ENCODE assay signal across 22 cellular contexts in genomic region chr1:18157968-18158367, GRCh38. TPM values are rescaled to one million over a fixed set of nuclear protein-coding genes. Genes with fewer than 3 reads are reported as not detected.
DNase-seq lines count a peak whose midpoint lies in the region; ATAC-seq and TF ChIP-seq lines count a peak whose summit lies in the region.
"Had no signal": no experiment of that assay in that cellular context is flagged by ENCODE, and none has a peak within 500 bp of the region (broad histone marks: within the 10 kb centered on the region; RNA-seq: fewer than 3 reads in every experiment).

No MANE protein-coding gene starts in this region.

- H3K4me3 Mint-ChIP-seq in H9: no peak overlapping the region
- no peak overlapping the region for H3K4me3 Mint-ChIP-seq in WTC11
- H3K4me3 Mint-ChIP-seq in glutamatergic neuron (ENCODE audit: unreplicated experiment): no peak overlapping the region
- H3K4me3 Mint-ChIP-seq: CD14-positive monocyte; CD4-positive, alpha-beta T cell; CD8-positive, alpha-beta memory T cell had no signal

- H3K9me3 Mint-ChIP-seq in H9 (no peaks in the 10 kb centered on the region), WTC11 (no peaks in the 10 kb centered on the region), glutamatergic neuron (ENCODE audit: unreplicated experiment) (peaks cover 6% of the 10 kb centered on the region)
- H3K9me3 Mint-ChIP-seq: CD4-positive, alpha-beta T cell; CD8-positive, alpha-beta memory T cell had no signal

- DNase-seq in H9: no peak
- no peak for DNase-seq in WTC11 (ENCODE audit: low spot score)
- no peak for DNase-seq in glutamatergic neuron
- DNase-seq in breast epithelium (ENCODE audit: low spot score in 2 of 2): no peak
- no peak for DNase-seq in hippocampal formation (lab: John Stamatoyannopoulos, UW)
- no peak for DNase-seq in stimulated activated naive CD4-positive, alpha-beta T cell (lab: John Stamatoyannopoulos, UW)
- DNase-seq: 8988T; ACHN; AML-193; BE2C; CD4-positive, alpha-beta T cell; CD8-positive, alpha-beta memory T cell; DMS 273 treated with DMSO at 0.1 percent for 48 hours; DMS79; EL; GDM1; GM23248; HCEC 1CT had no signal

- no peaks in the 10 kb centered on the region; the same call in 1 of the 2 replicates for H3K27me3 Mint-ChIP-seq in H9 (ENCODE audit: low read depth)
- no peaks in the 10 kb centered on the region; the same call in 1 of the 2 replicates for H3K27me3 Mint-ChIP-seq in WTC11 (ENCODE audit: low read depth)
- peaks cover 7% of the 10 kb centered on the region for H3K27me3 Mint-ChIP-seq in glutamatergic neuron (ENCODE audit: unreplicated experiment)

- no peak overlapping the region for H2BK12ac ChIP-seq in H9 (ENCODE audit: insufficient read length, low read depth, low read length)

- H3K27ac ChIP-seq in H9 (ENCODE audit: insufficient read length, low read depth, low read length) (no peak overlapping the region), breast epithelium (no peak overlapping the region)
- H3K27ac ChIP-seq: A549; BLaER1 treated with 17β-estradiol and CSF1 and Interleukin-3, amounts not matched to agents 10 nM and 100 nM; GM23248 had no signal

- no peak overlapping the region for H3K4me3 ChIP-seq in breast epithelium
- H3K4me3 ChIP-seq: A549; BLaER1 treated with 17β-estradiol and CSF1 and Interleukin-3, amounts not matched to agents 10 nM and 100 nM; GM12878; GM23248 had no signal

- H4K91ac ChIP-seq in H9 (ENCODE audit: insufficient read length, low read depth, low read length): no peak overlapping the region

- no peak overlapping the region for H2AFZ ChIP-seq in H9 (ENCODE audit: low read length)
- H2AFZ ChIP-seq: GM23248 had no signal

- H2BK15ac ChIP-seq in H9 (ENCODE audit: low read depth, low read length): no peak overlapping the region

- no peak overlapping the region for H3K23ac ChIP-seq in H9 (ENCODE audit: insufficient read length, low read depth, low read length)

- no peak overlapping the region for H3K27ac Mint-ChIP-seq in H9
- H3K27ac Mint-ChIP-seq in WTC11: no peak overlapping the region
- H3K27ac Mint-ChIP-seq in glutamatergic neuron (ENCODE audit: unreplicated experiment): no peak overlapping the region
- H3K27ac Mint-ChIP-seq: CD4-positive, alpha-beta T cell; CD8-positive, alpha-beta memory T cell had no signal

- H3K4me1 Mint-ChIP-seq in H9 (peaks cover 5 to 16% of the 10 kb centered on the region in 2 experiments; a peak in 3 of 4 replicates), WTC11 (peaks cover 10% of the 10 kb centered on the region), glutamatergic neuron (ENCODE audit: low read depth, unreplicated experiment) (peaks cover 7% of the 10 kb centered on the region)
- H3K4me1 Mint-ChIP-seq: CD8-positive, alpha-beta memory T cell had no signal

- H3K9me3 ChIP-seq in H9 (ENCODE audit: control insufficient read depth, low read depth, low read length): no peaks in the 10 kb centered on the region
- H3K9me3 ChIP-seq in breast epithelium: no peaks in the 10 kb centered on the region
- H3K9me3 ChIP-seq: A549; BE2C; BLaER1 treated with 17β-estradiol and CSF1 and Interleukin-3, amounts not matched to agents 10 nM and 100 nM had no signal

- H3K23me2 ChIP-seq in H9 (ENCODE audit: insufficient read length, low read depth, low read length, poor library complexity, severe bottlenecking): no peaks in the 10 kb centered on the region

- ATAC-seq in WTC11: no peak
- ATAC-seq: A549, GM12878 had no signal

- H3K56ac ChIP-seq in H9 (ENCODE audit: insufficient read length, low read depth, low read length): no peak overlapping the region

- H4K8ac ChIP-seq in H9 (replicated peaks; ENCODE audit: insufficient read length, low read depth, low read length): no peak overlapping the region

- H2AK5ac ChIP-seq in H9 (ENCODE audit: insufficient read length, low read length): no peak overlapping the region

- H3K79me1 ChIP-seq in H9 (ENCODE audit: insufficient read depth, low read depth, low read length, poor library complexity, severe bottlenecking): no peaks in the 10 kb centered on the region

- peaks cover 0 to 5% (median 2%) of the 10 kb centered on the region in 3 experiments; a peak in 4 of 7 replicates for H3K36me3 Mint-ChIP-seq in H9 (ENCODE audit: insufficient read depth in 1 of 3, low read depth in 3 of 3)
- 0 out of 2 replicates have a peak, but pooled peaks cover 2% of the 10 kb centered on the region for H3K36me3 Mint-ChIP-seq in WTC11
- H3K36me3 Mint-ChIP-seq in glutamatergic neuron (ENCODE audit: unreplicated experiment): no peaks in the 10 kb centered on the region
- H3K36me3 Mint-ChIP-seq: CD14-positive monocyte; CD8-positive, alpha-beta memory T cell had no signal

- POLR2A ChIA-PET in WTC11 (lab: Charles Lee): no interaction called here

- H3K4ac ChIP-seq in H9 (ENCODE audit: low read depth, low read length): no peak overlapping the region

- CTCF ChIA-PET in WTC11 (lab: Charles Lee): interaction anchor here (0.7 to 1.2 kb wide), 4 partner anchors 8 to 145 kb away, joined by 3 read pairs; no protein-coding TSS in a partner anchor

- WGBS in H9 (ENCODE audit: extremely low coverage, insufficient read length, low lambda C conversion rate): no CpG with 5 or more reads among the region's 7 CpGs

- H2BK20ac ChIP-seq in H9 (ENCODE audit: low read depth, low read length, poor library complexity, severe bottlenecking): no peak overlapping the region

- no peak for TF ChIP-seq POLR2A in breast epithelium (IDR thresholded peaks at IDR 0.05)

- H3K14ac ChIP-seq in H9 (ENCODE audit: insufficient read depth, low read length): no peak overlapping the region

- intact Hi-C loops in breast epithelium (cut with DNase I; ENCODE audit: low total_unique reads): no loop called here

- TF ChIP-seq CTCF in H9 (conservative IDR thresholded peaks at IDR 0.05): peak; percentile 29; the same call in 1 of the 3 replicates
- no peak for TF ChIP-seq CTCF in WTC11 (IDR thresholded peaks at IDR 0.05)
- peak; percentile 24 for TF ChIP-seq CTCF in glutamatergic neuron (IDR thresholded peaks at IDR 0.05; ENCODE audit: partially characterized antibody, unreplicated experiment)
- no peak for TF ChIP-seq CTCF in breast epithelium (IDR thresholded peaks at IDR 0.05)

- H4K5ac ChIP-seq in H9 (ENCODE audit: insufficient read length, low read depth, low read length): no peak overlapping the region

- H2BK5ac ChIP-seq in H9 (ENCODE audit: insufficient read length, low read length): no peak overlapping the region

- no peaks in the 10 kb centered on the region for H3K36me3 ChIP-seq in breast epithelium
- H3K36me3 ChIP-seq: BE2C; BLaER1 treated with 17β-estradiol and CSF1 and Interleukin-3, amounts not matched to agents 10 nM and 100 nM had no signal

- H3K18ac ChIP-seq in H9 (ENCODE audit: insufficient read length, low read depth, low read length): no peak overlapping the region

- H4K20me1 ChIP-seq in H9 (ENCODE audit: control insufficient read depth, insufficient read depth, insufficient read length): no peaks in the 10 kb centered on the region
- H4K20me1 ChIP-seq: BLaER1 treated with 17β-estradiol and CSF1 and Interleukin-3, amounts not matched to agents 10 nM and 100 nM had no signal

- H3K79me2 ChIP-seq in H9 (ENCODE audit: insufficient read depth, low read length): no peaks in the 10 kb centered on the region

- no peak overlapping the region for H3K4me2 ChIP-seq in H9 (ENCODE audit: insufficient read depth, insufficient read length, low read length)
- H3K4me2 ChIP-seq: A549 had no signal

- no peak overlapping the region for H3K9ac ChIP-seq in H9 (ENCODE audit: extremely low read depth, insufficient read length, low read length)
- H3K9ac ChIP-seq: BLaER1 treated with 17β-estradiol and CSF1 and Interleukin-3, amounts not matched to agents 10 nM and 100 nM; GM23248 had no signal

- H3K27me3 ChIP-seq in H9 (ENCODE audit: insufficient read depth, low read length): no peaks in the 10 kb centered on the region
- H3K27me3 ChIP-seq in breast epithelium: peaks cover 0 to 15% of the 10 kb centered on the region in 2 donors
- H3K27me3 ChIP-seq: BE2C; BLaER1 treated with 17β-estradiol and CSF1 and Interleukin-3, amounts not matched to agents 10 nM and 100 nM had no signal

- H2BK120ac ChIP-seq in H9 (ENCODE audit: low read depth, low read length, poor library complexity, severe bottlenecking): no peak overlapping the region

- no peaks in the 10 kb centered on the region for H3K4me1 ChIP-seq in H9 (ENCODE audit: insufficient read depth, low read length)
- no peaks in the 10 kb centered on the region for H3K4me1 ChIP-seq in breast epithelium
- H3K4me1 ChIP-seq: A549, BE2C had no signal

- no peak overlapping the region for H3T11ph ChIP-seq in H9 (ENCODE audit: low read length)

TF ChIP-seq in WTC11, 78 proteins besides CTCF, POLR2A, EP300 and RAD21:
- TF ChIP-seq NR1H2 (CRISPR knock-in tag; IDR thresholded peaks at IDR 0.05) (no peak), ZNF121 (CRISPR knock-in tag; IDR thresholded peaks at IDR 0.05) (peak; percentile 94)

RNA-seq across cellular contexts. Expression of gene IGSF21, which starts 50.4 kb away (rescaled TPM):
- 5.2 and 6.2 TPM in 2 replicates for total RNA-seq in H9 (2021)
- total RNA-seq in WTC11 (2021): 28.0 to 30.5 TPM (median 28.5 TPM) in 3 replicates
- total RNA-seq in glutamatergic neuron (ENCODE audit: unreplicated experiment): 1.3 TPM
- total RNA-seq in breast epithelium: 1 to 10 TPM; 4.8 to 9.5 (median 4.8) TPM
- total RNA-seq: CD4-positive, alpha-beta T cell; CD8-positive, alpha-beta memory T cell; GM12878; GM23248 had no signal

Comparison
In these comparisons a context has a peak if more than half of its experiments do, and no peak if none do; other contexts are left out.
1. CTCF ChIP-seq: peak in H9 (single experiment) and glutamatergic neuron (single experiment); none in WTC11 (single experiment) and breast epithelium (0 of 3).